ENCODE assay signal across 8 cellular contexts in genomic region chrX:110001702-110002299, GRCh38. TPM values are rescaled to one million over a fixed set of nuclear protein-coding genes. Genes with fewer than 3 reads are reported as not detected.
DNase-seq lines count a peak whose midpoint lies in the region; FAIRE-seq and TF ChIP-seq lines count a peak whose summit lies in the region.

No MANE protein-coding gene starts in this region.

- CTCF ChIA-PET in activated CD4-positive, alpha-beta memory T cell treated with anti-CD3 and anti-CD28 coated beads, Interleukin-2, amount 10 ng/mL, durations not matched to agents 7 days and 5 days (lab: Charles Lee), result interaction anchor here (0.9 to 1.2 kb wide), 2 partner anchors 10 to 27 kb away, joined by 3 read pairs; no protein-coding TSS in a partner anchor

- no peaks in the 10 kb centered on the region for H3K36me3 ChIP-seq in keratinocyte (ENCODE audit: control insufficient read depth in 2 of 2, extremely low read depth in 1 of 2, insufficient read depth in 2 of 2, low read length in 2 of 2)
- H3K36me3 ChIP-seq in transverse colon, result no peaks in the 10 kb centered on the region

- in situ Hi-C loops in transverse colon (cut with MboI; ENCODE audit: low pct_ligation_motif_present in 1 of 4, low pct_unique_long_range_greater_than_20kb in 1 of 4, low sequenced_read_pairs in 3 of 4), result no loop called here

- DNase-seq in activated naive CD4-positive, alpha-beta T cell treated with Interleukin-2 at 50 U/mL for 16 hours, result no peak
- no peak for DNase-seq in activated CD4-positive, alpha-beta memory T cell treated with anti-CD3 and anti-CD28 coated beads, Interleukin-2, amount 10 ng/mL, durations not matched to agents 7 days and 5 days
- DNase-seq in keratinocyte (ENCODE audit: low read depth, low spot score), result no peak
- DNase-seq in transverse colon, result no peak
- no peak for DNase-seq in urothelium cell line (ENCODE audit: low spot score)
- no peak for DNase-seq in cerebellum (ENCODE audit: low spot score)
- no peak for DNase-seq in HT-29 (ENCODE audit: low spot score)

- no peaks in the 10 kb centered on the region for H3K36me3 Mint-ChIP-seq in activated naive CD4-positive, alpha-beta T cell treated with anti-CD3 and anti-CD28 coated beads, Interleukin-2, amount 50 U/mL, for 24 hours
- peaks cover 3% of the 10 kb centered on the region for H3K36me3 Mint-ChIP-seq in activated CD4-positive, alpha-beta memory T cell treated with anti-CD3 and anti-CD28 coated beads, Interleukin-2, amount 10 ng/mL, durations not matched to agents 7 days and 5 days (ENCODE audit: low read depth)

- no peak for TF ChIP-seq EP300 in transverse colon (IDR thresholded peaks at IDR 0.05; ENCODE audit: low read depth)

- peaks cover 28% of the 10 kb centered on the region for H3K4me1 Mint-ChIP-seq in activated naive CD4-positive, alpha-beta T cell treated with anti-CD3 and anti-CD28 coated beads, Interleukin-2, amount 50 U/mL, for 24 hours
- H3K4me1 Mint-ChIP-seq in activated CD4-positive, alpha-beta memory T cell treated with anti-CD3 and anti-CD28 coated beads, Interleukin-2, amount 10 ng/mL, durations not matched to agents 7 days and 5 days, result peaks cover 30% of the 10 kb centered on the region

- peak overlapping the region; percentile 66 for H2AFZ ChIP-seq in keratinocyte (ENCODE audit: control insufficient read depth, low read length)

- H3K9me3 Mint-ChIP-seq in activated naive CD4-positive, alpha-beta T cell treated with anti-CD3 and anti-CD28 coated beads, Interleukin-2, amount 50 U/mL, for 24 hours, result no peaks in the 10 kb centered on the region
- H3K9me3 Mint-ChIP-seq in activated CD4-positive, alpha-beta memory T cell treated with anti-CD3 and anti-CD28 coated beads, Interleukin-2, amount 10 ng/mL, durations not matched to agents 7 days and 5 days, result no peaks in the 10 kb centered on the region

- dilution Hi-C loops in keratinocyte (cut with MboI; ENCODE audit: extremely low pct_ligation_motif_present, low sequenced_read_pairs), result no loop called here

- H3K27me3 ChIP-seq in keratinocyte (ENCODE audit: control insufficient read depth, extremely low read depth, insufficient read depth, low read length) (no peaks in the 10 kb centered on the region), transverse colon (no peaks in the 10 kb centered on the region)

- TF ChIP-seq CTCF in keratinocyte (optimal IDR thresholded peaks at IDR 0.05 in 1 of 3, IDR thresholded peaks at IDR 0.05 in 1 of 3, conservative IDR thresholded peaks at IDR 0.05 in 1 of 3; ENCODE audit: extremely low read depth in 1 of 3, insufficient read depth in 2 of 3, low read length in 3 of 3) (no peak), transverse colon (IDR thresholded peaks at IDR 0.05) (no peak)

- H3K9me3 ChIP-seq in keratinocyte (ENCODE audit: control insufficient read depth, low read depth, low read length) (no peaks in the 10 kb centered on the region), transverse colon (no peaks in the 10 kb centered on the region)

- 28% methylated on average over 13 of the region's 13 CpGs; no CpG with 5 or more reads in 1 of the 2 donors for WGBS in transverse colon (ENCODE audit: low coverage in 1 of 2), 2 donors

- H3K79me2 ChIP-seq in keratinocyte (ENCODE audit: control insufficient read depth, insufficient read depth, low read length), result no peaks in the 10 kb centered on the region

- peak overlapping the region; percentile 32 for H3K4me2 ChIP-seq in keratinocyte (ENCODE audit: control insufficient read depth, extremely low read depth, insufficient read depth, low read depth, low read length)

- no peaks in the 10 kb centered on the region for H3K27me3 Mint-ChIP-seq in activated naive CD4-positive, alpha-beta T cell treated with anti-CD3 and anti-CD28 coated beads, Interleukin-2, amount 50 U/mL, for 24 hours
- no peaks in the 10 kb centered on the region for H3K27me3 Mint-ChIP-seq in activated CD4-positive, alpha-beta memory T cell treated with anti-CD3 and anti-CD28 coated beads, Interleukin-2, amount 10 ng/mL, durations not matched to agents 7 days and 5 days

- H3K4me1 ChIP-seq in keratinocyte (ENCODE audit: control insufficient read depth, extremely low read depth, insufficient read depth, low read length) (peaks cover 17% of the 10 kb centered on the region), transverse colon (peaks cover 0 to 41% (median 16%) of the 10 kb centered on the region in 4 donors)

- H3K4me3 ChIP-seq in keratinocyte (ENCODE audit: control insufficient read depth in 2 of 3, extremely low read depth in 1 of 3, insufficient read depth in 2 of 3, low read depth in 1 of 3, low read length in 3 of 3), result peak overlapping the region; percentile 43 to 55 (median 45)
- H3K4me3 ChIP-seq in transverse colon, result peak overlapping the region in 3 of 4 donors; percentile 56 to 70 (median 68)

- H3K9ac ChIP-seq in keratinocyte (ENCODE audit: control insufficient read depth, extremely low read depth, insufficient read depth, low read length), result no peak overlapping the region

- H3K4me3 Mint-ChIP-seq in activated naive CD4-positive, alpha-beta T cell treated with anti-CD3 and anti-CD28 coated beads, Interleukin-2, amount 50 U/mL, for 24 hours, result peak overlapping the region; percentile 87
- peak overlapping the region; percentile 80 for H3K4me3 Mint-ChIP-seq in activated CD4-positive, alpha-beta memory T cell treated with anti-CD3 and anti-CD28 coated beads, Interleukin-2, amount 10 ng/mL, durations not matched to agents 7 days and 5 days

- H3K27ac Mint-ChIP-seq in activated naive CD4-positive, alpha-beta T cell treated with anti-CD3 and anti-CD28 coated beads, Interleukin-2, amount 50 U/mL, for 24 hours, result peak overlapping the region; percentile 84
- peak overlapping the region; percentile 82 for H3K27ac Mint-ChIP-seq in activated CD4-positive, alpha-beta memory T cell treated with anti-CD3 and anti-CD28 coated beads, Interleukin-2, amount 10 ng/mL, durations not matched to agents 7 days and 5 days

- TF ChIP-seq POLR2A in transverse colon (IDR thresholded peaks at IDR 0.05), result no peak

- FAIRE-seq in keratinocyte (lab: Jason Lieb, UNC) (no peak), urothelium cell line (lab: Jason Lieb, UNC) (no peak)

- H3K9me1 ChIP-seq in keratinocyte (ENCODE audit: control insufficient read depth, extremely low read depth, insufficient read depth, low read length), result no peaks in the 10 kb centered on the region

- intact Hi-C loops in transverse colon (cut with DNase I; ENCODE audit: low total_unique reads), result no loop called here

- H3K27ac ChIP-seq in keratinocyte (ENCODE audit: control insufficient read depth, insufficient read depth, low read length) (no peak overlapping the region), transverse colon (peak overlapping the region; percentile 89 to 94 (median 92))

- POLR2A ChIA-PET in activated CD4-positive, alpha-beta memory T cell treated with anti-CD3 and anti-CD28 coated beads, Interleukin-2, amount 10 ng/mL, durations not matched to agents 7 days and 5 days (lab: Charles Lee), result interaction anchor here (0.7 to 1.8 kb wide), 3 partner anchors 10 to 25 kb away, joined by 3 to 6 read pairs (median 4); no protein-coding TSS in a partner anchor

- H4K20me1 ChIP-seq in keratinocyte (ENCODE audit: control insufficient read depth, extremely low read depth, insufficient read depth, low read length), result no peaks in the 10 kb centered on the region

RNA-seq across cellular contexts. Expression of gene TMEM164, which starts 1.1 kb away (rescaled TPM):
- 10 to 100 TPM; 18.7 to 24.1 TPM for total RNA-seq in activated CD4-positive, alpha-beta memory T cell treated with anti-CD3 and anti-CD28 coated beads, Interleukin-2, amount 10 ng/mL, durations not matched to agents 7 days and 5 days
- polyA plus RNA-seq in keratinocyte, result 15.1 to 21.7 TPM (median 15.3 TPM) in 3 replicates
- polyA plus RNA-seq in keratinocyte (2011; ENCODE audit: low read depth), result 3.3 TPM
- polyA plus RNA-seq in keratinocyte (2011; cell fraction: cytosol; rRNA removed), result 15.8 and 17.1 TPM in 2 replicates
- 27.3 and 28.8 TPM in 2 replicates for polyA plus RNA-seq in keratinocyte (2011; cell fraction: nucleus; rRNA removed)
- 11.7 and 17.9 TPM in 2 replicates for polyA plus RNA-seq in keratinocyte (2012; ENCODE audit: low replicate concordance)
- 30.2 to 34.8 TPM (median 32.6 TPM) in 3 replicates for polyA minus RNA-seq in keratinocyte
- polyA minus RNA-seq in keratinocyte (2011; cell fraction: cytosol; rRNA and poly(A)+ RNA removed), result 21.9 TPM
- 18.9 and 29.3 TPM in 2 replicates for polyA minus RNA-seq in keratinocyte (2011; cell fraction: nucleus; rRNA and poly(A)+ RNA removed)
- total RNA-seq in transverse colon, result 100 to 1,000 TPM in 2 of 4 donors, 10 to 100 TPM in 2; 19.5 to 112 (median 91.3) TPM
- 22.0 TPM for total RNA-seq in cerebellum
- 20.5 and 24.7 TPM in 2 replicates for total RNA-seq in HT-29 (2014; rRNA removed; shearing (Covaris generic))
